12 cellular contexts compared by ENCODE assay signal in genomic region chr16:30030841-30031413, GRCh38. TPM values are rescaled to one million over a fixed set of nuclear protein-coding genes. Genes with fewer than 3 reads are reported as not detected.
DNase-seq lines count a peak whose midpoint lies in the region; ATAC-seq, FAIRE-seq and TF ChIP-seq lines count a peak whose summit lies in the region.
"Had no signal": no experiment of that assay in that cellular context is flagged by ENCODE, and none has a peak within 500 bp of the region (broad histone marks: within the 10 kb centered on the region; RNA-seq: fewer than 3 reads in every experiment).

Gene TLCD3B (minus strand): TSS chr16:30031271. CDS start chr16:30030527, 744 bp downstream.

- H3K4me3 ChIP-seq in GM23248 (peak within 1 kb of the TSS; percentile 34; the same call in 1 of the 2 replicates), H1 (ENCODE audit: extremely low read depth in 1 of 4, insufficient read depth in 2 of 4, low read depth in 3 of 4, low read length in 4 of 4) (peak within 1 kb of the TSS; percentile 46 to 90 (median 55)), pancreas (peak within 1 kb of the TSS in 1 of 4 donors; percentile 17)
- H3K4me3 ChIP-seq: left lung had no signal

- TF ChIP-seq RAD21 in H1 (IDR thresholded peaks at IDR 0.05 in 1 of 2, conservative IDR thresholded peaks at IDR 0.05 in 1 of 2; ENCODE audit: low read depth in 2 of 2, low read length in 2 of 2): no peak

- no peaks in the 10 kb centered on the region for H4K20me1 ChIP-seq in GM23248 (ENCODE audit: insufficient read depth)
- H4K20me1 ChIP-seq in H1 (replicated peaks in 1 of 2; ENCODE audit: control insufficient read depth in 1 of 2, insufficient read depth in 2 of 2, low read length in 2 of 2): peaks cover 12 to 16% of the 10 kb centered on the region in 2 experiments

- H2BK120ac ChIP-seq in H1 (replicated peaks; ENCODE audit: low read depth, low read length): no peak within 1 kb of the TSS

- H3K4me2 ChIP-seq in GM23248 (ENCODE audit: unreplicated experiment) (no peak within 1 kb of the TSS), H1 (ENCODE audit: insufficient read depth in 1 of 2, low read depth in 2 of 2, low read length in 2 of 2) (peak within 1 kb of the TSS; percentile 84 to 96)

- H3F3A ChIP-seq in GM23248 (ENCODE audit: insufficient read depth): no peaks in the 10 kb centered on the region

- POLR2A ChIA-PET in H1 (lab: Charles Lee; ENCODE audit: partially characterized antibody): interaction anchor here (0.6 to 4.2 kb wide), 20 partner anchors 10 to 331 kb away, joined by 3 to 25 read pairs (median 4); partner anchors contain the start of genes ALDOA, ASPHD1, DOC2A and KIF22

- peaks cover 38% of the 10 kb centered on the region for H3K27me3 ChIP-seq in GM23248 (replicated peaks; ENCODE audit: insufficient read depth)
- H3K27me3 ChIP-seq in H1 (replicated peaks in 1 of 4; ENCODE audit: control insufficient read depth in 3 of 4, extremely low read depth in 1 of 4, insufficient read depth in 3 of 4, low read length in 3 of 4): peaks cover 0 to 14% (median 5%) of the 10 kb centered on the region in 4 experiments; a peak in 2 of 7 replicates
- peaks cover 0 to 19% (median 2%) of the 10 kb centered on the region in 4 donors for H3K27me3 ChIP-seq in pancreas

- FAIRE-seq in H1 (lab: Jason Lieb, UNC) (no peak), pancreas (lab: Jason Lieb, UNC) (no peak)
- FAIRE-seq: colon, GM18507 had no signal

- H3K18ac ChIP-seq in H1 (ENCODE audit: extremely low read depth, low read length): peak within 1 kb of the TSS; percentile 97

- peak within 1 kb of the TSS; percentile 37 for H3K14ac ChIP-seq in H1 (ENCODE audit: insufficient read length)

- H2BK12ac ChIP-seq in H1 (ENCODE audit: low read depth, low read length): peak within 1 kb of the TSS; percentile 75; the same call in 1 of the 2 replicates

- in situ Hi-C loops in GM23248 (cut with MboI): no loop called here

- no peak for TF ChIP-seq CTCF in H1 (IDR thresholded peaks at IDR 0.05; ENCODE audit: control extremely low read depth in 1 of 3, insufficient read depth in 1 of 3, low read depth in 1 of 3, low read length in 3 of 3)
- TF ChIP-seq CTCF in pancreas (IDR thresholded peaks at IDR 0.05): no peak

- H3K9me2 ChIP-seq in GM23248 (ENCODE audit: insufficient read depth): no peaks in the 10 kb centered on the region

- H4K5ac ChIP-seq in H1 (ENCODE audit: insufficient read length, low read depth, low read length): peak within 1 kb of the TSS; percentile 81

- intact Hi-C loops in pancreas (cut with DNase I): no loop called here

- no peak within 1 kb of the TSS for H3K56ac ChIP-seq in H1 (replicated peaks; ENCODE audit: insufficient read length, low read depth, low read length)

- H2AFZ ChIP-seq in GM23248 (no peak within 1 kb of the TSS), H1 (ENCODE audit: low read length) (peak within 1 kb of the TSS; percentile 50; the same call in 1 of the 2 replicates)

- no peaks in the 10 kb centered on the region for H3K79me2 ChIP-seq in GM23248 (ENCODE audit: insufficient read depth)
- H3K79me2 ChIP-seq in H1 (ENCODE audit: control insufficient read depth in 1 of 2, insufficient read depth in 2 of 2, low read length in 2 of 2): no peaks in the 10 kb centered on the region

- H2BK5ac ChIP-seq in H1 (ENCODE audit: low read depth, low read length): peak within 1 kb of the TSS; percentile 56; the same call in 1 of the 2 replicates

- H3K4ac ChIP-seq in H1 (replicated peaks; ENCODE audit: insufficient read length, low read depth, low read length): peak within 1 kb of the TSS; percentile 65

- no peaks in the 10 kb centered on the region for H3K9me3 ChIP-seq in GM23248 (ENCODE audit: low read depth)
- H3K9me3 ChIP-seq in H1 (ENCODE audit: insufficient read depth in 2 of 2, low read depth in 1 of 2, low read length in 1 of 2): no peaks in the 10 kb centered on the region
- no peaks in the 10 kb centered on the region for H3K9me3 ChIP-seq in pancreas
- H3K9me3 ChIP-seq: left lung had no signal

- H3K23me2 ChIP-seq in H1 (ENCODE audit: low read depth, low read length): peaks cover 10% of the 10 kb centered on the region; the same call in 1 of the 2 replicates

- no peak within 1 kb of the TSS for H3K23ac ChIP-seq in H1 (ENCODE audit: insufficient read length)

- H2BK15ac ChIP-seq in H1 (ENCODE audit: low read length): peak within 1 kb of the TSS; percentile 95; the same call in 1 of the 2 replicates

- 4% methylated on average over 27 of the region's 27 CpGs; no CpG with 5 or more reads in 1 of the 2 experiments for WGBS in GM23248 (ENCODE audit: low coverage in 1 of 2, low lambda C conversion rate in 2 of 2, missing lambda C conversion rate in 2 of 2), 2 experiments
- no CpG with 5 or more reads among the region's 27 CpGs for WGBS in H1 (ENCODE audit: extremely low coverage in 1 of 2, insufficient coverage in 1 of 2, insufficient read length in 1 of 2, insufficient replicate concordance in 2 of 2, low coverage in 1 of 2, low lambda C conversion rate in 2 of 2, missing lambda C conversion rate in 1 of 2), 2 experiments
- WGBS in pancreas, 2 donors: 2% methylated on average over 10 to 27 of the region's 27 CpGs

- H3K79me1 ChIP-seq in H1 (ENCODE audit: low read depth, low read length): peaks cover 5% of the 10 kb centered on the region; the same call in 1 of the 2 replicates

- H2BK20ac ChIP-seq in H1 (ENCODE audit: low read length): peak within 1 kb of the TSS; percentile 99

- DNase-seq in GM23248 (peak; percentile 34), NCI-H526 (lab: John Stamatoyannopoulos, UW) (peak; percentile 31 to 75), H1 (ENCODE audit: low read depth in 1 of 2, low spot score in 2 of 2) (peak in 1 of 2 experiments; percentile 76), pancreas (no peak)
- DNase-seq: activated CD4-positive, CD25-positive, alpha-beta regulatory T cell treated with anti-CD3 and anti-CD28 coated beads, Interleukin-2, amount 50 U/mL, for 72 hours; stimulated activated CD4-positive, alpha-beta T cell treated with anti-CD3 and anti-CD28 coated beads, Interleukin-4, amount 100 ng/mL, for 1 hour had no signal

- H3K36me3 ChIP-seq in GM23248 (ENCODE audit: low read depth): no peaks in the 10 kb centered on the region
- H3K36me3 ChIP-seq in H1 (ENCODE audit: control insufficient read depth in 2 of 4, insufficient read depth in 4 of 4, low read length in 3 of 4): peaks cover 0 to 4% (median 0%) of the 10 kb centered on the region in 4 experiments; a peak in 2 of 8 replicates
- no peaks in the 10 kb centered on the region for H3K36me3 ChIP-seq in pancreas
- H3K36me3 ChIP-seq: left lung had no signal

- TF ChIP-seq EP300 in H1 (IDR thresholded peaks at IDR 0.05; ENCODE audit: borderline replicate concordance in 1 of 2, low read depth in 2 of 2, low read length in 2 of 2): no peak

- H2AK5ac ChIP-seq in H1 (ENCODE audit: low read depth, low read length): no peak within 1 kb of the TSS; the same call in 1 of the 2 replicates

- no peak within 1 kb of the TSS for H3K9ac ChIP-seq in GM23248
- peak within 1 kb of the TSS in 3 of 4 experiments; percentile 25 to 58 (median 52); a peak in 3 of 7 replicates for H3K9ac ChIP-seq in H1 (replicated peaks in 1 of 4; ENCODE audit: extremely low read depth in 1 of 4, low read depth in 3 of 4, low read length in 3 of 4)

- H4K8ac ChIP-seq in H1 (ENCODE audit: extremely low read depth, insufficient read depth, low read length): peak within 1 kb of the TSS; percentile 78

- ATAC-seq in pancreas (peak in 3 of 4 donors; percentile 21 to 49 (median 48)), GM21786 (IDR thresholded peaks at IDR 0.05; ENCODE audit: unreplicated experiment) (no peak), GM19467 (IDR thresholded peaks at IDR 0.05; ENCODE audit: unreplicated experiment) (no peak), GM21737 (IDR thresholded peaks at IDR 0.05; ENCODE audit: unreplicated experiment) (no peak)
- ATAC-seq: left lung had no signal

- no peaks in the 10 kb centered on the region for H3K4me1 ChIP-seq in GM23248 (ENCODE audit: insufficient read depth)
- peaks cover 0 to 26% (median 19%) of the 10 kb centered on the region in 4 experiments; a peak in 6 of 7 replicates for H3K4me1 ChIP-seq in H1 (replicated peaks in 1 of 4; ENCODE audit: control insufficient read depth in 3 of 4, insufficient read depth in 4 of 4, low read length in 3 of 4)
- peaks cover 0 to 5% (median 0%) of the 10 kb centered on the region in 3 donors for H3K4me1 ChIP-seq in pancreas

- peak within 1 kb of the TSS; percentile 52 for H4K91ac ChIP-seq in H1 (replicated peaks; ENCODE audit: insufficient read length, low read length)

- CTCF ChIA-PET in H1 (lab: Charles Lee; ENCODE audit: partially characterized antibody): interaction anchor here (0.6 to 3.0 kb wide), 34 partner anchors 8 to 1057 kb away, joined by 3 to 23 read pairs (median 8); partner anchors contain the start of genes ASPHD1, C16orf92, KCTD13 and PAGR1

- no peak for TF ChIP-seq POLR2A in H1 (IDR thresholded peaks at IDR 0.05; ENCODE audit: control extremely low read depth in 1 of 2, low read depth in 2 of 2, low read length in 2 of 2)

- H3K27ac ChIP-seq in GM23248: no peak within 1 kb of the TSS
- no peak within 1 kb of the TSS for H3K27ac ChIP-seq in H1 (ENCODE audit: low read depth, low read length)
- no peak within 1 kb of the TSS for H3K27ac ChIP-seq in pancreas
- H3K27ac ChIP-seq: left lung had no signal

TF ChIP-seq in H1, 55 proteins besides CTCF, POLR2A, EP300 and RAD21 (continues in another document):
- TF ChIP-seq SAP30 (IDR thresholded peaks at IDR 0.05; ENCODE audit: insufficient read depth, insufficient replicate concordance, low read length): no peak
- no peak for TF ChIP-seq YY1 (IDR thresholded peaks at IDR 0.05; ENCODE audit: low read depth, low read length)
- no peak for TF ChIP-seq GTF2F1 (IDR thresholded peaks at IDR 0.05; ENCODE audit: borderline replicate concordance, low read depth, low read length)
- TF ChIP-seq ASH2L (IDR thresholded peaks at IDR 0.05; ENCODE audit: low read length): peak; percentile 53
- TF ChIP-seq GABPA (IDR thresholded peaks at IDR 0.05; ENCODE audit: borderline replicate concordance, insufficient read depth, low read length): no peak
- TF ChIP-seq TEAD4 (IDR thresholded peaks at IDR 0.05; ENCODE audit: low read depth, low read length): no peak

RNA-seq across cellular contexts. Expression of gene TLCD3B, which starts in this region (rescaled TPM):
- not detected in 2 replicates for total RNA-seq in GM23248 (2014; rRNA removed; shearing (Covaris generic))
- polyA plus RNA-seq in GM23248 (2016; fragmentation: Nextera tagmentation; extraction: Ambion mirVana) (0.13 TPM in 1 of 2 replicates, not detected in the other), H1 (2011; rRNA removed) (15.2 and 23.0 TPM in 2 replicates), pancreas (1 to 10 TPM in 1 of 2 donors, under 1 TPM in 1; 0.95 to 2.1 TPM)
- 26.9 and 27.8 TPM in 2 replicates for total RNA-seq in H1 (2021; fragmentation: NEBNext Ultra II Directional; extraction: Animal tissue kit (Norgen Biotek cat#: 25700))
- polyA plus RNA-seq in H1 (2011; cell fraction: cytosol; rRNA removed): 10.8 TPM
- polyA plus RNA-seq in H1 (2011; cell fraction: nucleus; rRNA removed): 27.6 TPM
- 22.8 to 38.2 TPM (median 34.6 TPM) in 4 replicates for polyA plus RNA-seq in H1 (2012, experiment 1 of 2)
- 27.3 TPM for polyA plus RNA-seq in H1 (2012, experiment 2 of 2)
- 20.8 TPM for polyA plus RNA-seq in H1 (2013, experiment 1 of 2)
- 21.9 TPM for polyA plus RNA-seq in H1 (2013, experiment 2 of 2)
- polyA minus RNA-seq in H1 (2011; rRNA and poly(A)+ RNA removed): 12.2 and 15.3 TPM in 2 replicates
- 26.3 TPM for polyA minus RNA-seq in H1 (2011; cell fraction: cytosol; rRNA and poly(A)+ RNA removed)
- 7.4 TPM for polyA minus RNA-seq in H1 (2011; cell fraction: nucleus; rRNA and poly(A)+ RNA removed)
- total RNA-seq in pancreas: under 1 TPM in 3 of 6 donors, not detected in 3; 0.20 to 0.28 (median 0.24) TPM

Comparison
In these comparisons a context has a peak if more than half of its experiments do, and no peak if none do; other contexts are left out.
1. RNA of gene TLCD3B (total RNA-seq): 26.9 to 27.8 TPM in H1; 0.20 to 0.28 TPM in pancreas and not detected in GM23248; every median in the first group is over 10 times any median in the second.
2. Peak in DNase-seq and H3K4me3 ChIP-seq in GM23248; RNA of the gene not detected or under 1 TPM.
3. DNase-seq: peak in NCI-H526 (2 of 2); none in pancreas (0 of 6).
4. ATAC-seq: peak in pancreas (3 of 4); none in GM21786 (single experiment), GM19467 (single experiment) and GM21737 (single experiment).